ENCODE assay signal across 37 cellular contexts in genomic region chr18:6088432-6088831, GRCh38.
DNase-seq lines count a peak whose midpoint lies in the region; ATAC-seq and TF ChIP-seq lines count a peak whose summit lies in the region.
"Had no signal": no experiment of that assay in that cellular context is flagged by ENCODE, and none has a peak within 500 bp of the region (broad histone marks: within the 10 kb centered on the region; RNA-seq: fewer than 3 reads in every experiment).

No MANE protein-coding gene starts in this region.

- H3K9ac ChIP-seq in SK-N-SH = no peak overlapping the region
- H3K9ac ChIP-seq: neural progenitor cell had no signal

- ATAC-seq in SK-N-SH treated with all-trans-retinoic acid at 6 μM for 48 hours = no peak
- ATAC-seq in HG03469 (IDR thresholded peaks at IDR 0.05; ENCODE audit: unreplicated experiment) = peak; percentile 64
- ATAC-seq in GM19324 (IDR thresholded peaks at IDR 0.05; ENCODE audit: low FRiP score, unreplicated experiment) = no peak
- ATAC-seq in GM18498 (IDR thresholded peaks at IDR 0.05; ENCODE audit: unreplicated experiment) = no peak
- ATAC-seq: activated CD4-positive, CD25-positive, alpha-beta regulatory T cell treated with anti-CD3 and anti-CD28 coated beads, Interleukin-2, amount 50 U/mL, for 24 hours; body of pancreas; foreskin keratinocyte; heart right ventricle; K562; left ventricle myocardium superior had no signal

- CTCF ChIA-PET in SK-N-SH (lab: Yijun Ruan, JAX) = no interaction called here
- CTCF ChIA-PET in activated CD4-positive, alpha-beta memory T cell treated with anti-CD3 and anti-CD28 coated beads for 36 hours (lab: Charles Lee) = no interaction called here

- H3K27me3 ChIP-seq in SK-N-SH (ENCODE audit: insufficient read depth) = no peaks in the 10 kb centered on the region
- H3K27me3 ChIP-seq: adrenal gland, body of pancreas, foreskin keratinocyte, heart right ventricle, MG63, neural progenitor cell, suprapubic skin, upper lobe of left lung had no signal

- H3K4me2 ChIP-seq in SK-N-SH = peak overlapping the region; percentile 34; the same call in 1 of the 2 replicates
- H3K4me2 ChIP-seq: neural progenitor cell, smooth muscle cell had no signal

- 27% methylated on average over 2 of the region's 2 CpGs for WGBS in SK-N-SH (ENCODE audit: low lambda C conversion rate)

- no peak overlapping the region for H2AFZ ChIP-seq in SK-N-SH (ENCODE audit: low read depth)
- H2AFZ ChIP-seq: neural progenitor cell had no signal

- intact Hi-C loops in activated CD4-positive, alpha-beta memory T cell treated with anti-CD3 and anti-CD28 coated beads for 36 hours (cut with micrococcal nuclease) = no loop called here

- H3K79me2 ChIP-seq in SK-N-SH (ENCODE audit: insufficient read depth) = no peaks in the 10 kb centered on the region

- H3K9me3 ChIP-seq in SK-N-SH = no peaks in the 10 kb centered on the region
- H3K9me3 ChIP-seq: adrenal gland, body of pancreas, MG63, suprapubic skin, upper lobe of left lung had no signal

- TF ChIP-seq EP300 in SK-N-SH (IDR thresholded peaks at IDR 0.05; ENCODE audit: borderline replicate concordance in 1 of 2, low read depth in 1 of 2, low read length in 1 of 2) = no peak

- no peaks in the 10 kb centered on the region for H4K20me1 ChIP-seq in SK-N-SH (ENCODE audit: insufficient read depth)

- no peaks in the 10 kb centered on the region for H3F3A ChIP-seq in SK-N-SH (replicated peaks; ENCODE audit: insufficient read depth)

- H3K4me3 ChIP-seq in SK-N-SH (ENCODE audit: low read depth in 2 of 2, low read length in 1 of 2) (peak overlapping the region in 1 of 2 experiments; percentile 22; a peak in 2 of 4 replicates), WI38 (ENCODE audit: low read depth, low read length) (peak overlapping the region; percentile 26)
- H3K4me3 ChIP-seq: body of pancreas, heart right ventricle, K562, MG63, neural progenitor cell, smooth muscle cell, suprapubic skin, upper lobe of left lung had no signal

- H3K9me3 Mint-ChIP-seq in activated CD4-positive, alpha-beta memory T cell treated with anti-CD3 and anti-CD28 coated beads for 36 hours = no peaks in the 10 kb centered on the region
- H3K9me3 Mint-ChIP-seq: dendritic cell treated with granulocyte-macrophage colony-stimulating factor and Interleukin-4, amounts not matched to agents 40 ng/mL and 50 ng/mL, for 4 days; endodermal cell; H9; T-helper 1 cell treated with Interleukin-12 subunit alpha and Interleukin-12 subunit beta and Interleukin-4 antibody, amounts not matched to agents 30 μg/mL and 1 μg/mL, for 36 hours had no signal

- no peak overlapping the region for H3K4me3 Mint-ChIP-seq in activated CD4-positive, alpha-beta memory T cell treated with anti-CD3 and anti-CD28 coated beads for 36 hours
- H3K4me3 Mint-ChIP-seq: activated naive CD4-positive, alpha-beta T cell treated with anti-CD3 and anti-CD28 coated beads for 36 hours; B cell; CD8-positive, alpha-beta memory T cell; central memory CD8-positive, alpha-beta T cell; dendritic cell treated with granulocyte-macrophage colony-stimulating factor and Interleukin-4, amounts not matched to agents 40 ng/mL and 50 ng/mL, for 4 days; endodermal cell; H9; neural progenitor cell; T-helper 1 cell treated with Interleukin-12 subunit alpha and Interleukin-12 subunit beta and Interleukin-4 antibody, amounts not matched to agents 30 μg/mL and 1 μg/mL, for 36 hours had no signal

- no peaks in the 10 kb centered on the region for H3K36me3 Mint-ChIP-seq in activated CD4-positive, alpha-beta memory T cell treated with anti-CD3 and anti-CD28 coated beads for 36 hours
- H3K36me3 Mint-ChIP-seq: CD8-positive, alpha-beta memory T cell; neural progenitor cell had no signal

- no peak overlapping the region for H3K27ac ChIP-seq in SK-N-SH (ENCODE audit: low read depth in 2 of 2, low read length in 1 of 2)
- H3K27ac ChIP-seq: adrenal gland, body of pancreas, foreskin keratinocyte, heart right ventricle, neural progenitor cell, RWPE1, suprapubic skin, upper lobe of left lung had no signal

- TF ChIP-seq RAD21 in SK-N-SH (IDR thresholded peaks at IDR 0.05; ENCODE audit: low read length) = no peak

- no peaks in the 10 kb centered on the region for H3K36me3 ChIP-seq in SK-N-SH (replicated peaks in 1 of 2; ENCODE audit: control insufficient read depth in 1 of 2, insufficient read depth in 2 of 2, low read length in 1 of 2)
- H3K36me3 ChIP-seq: adrenal gland, MG63, neural progenitor cell, upper lobe of left lung had no signal

- no peaks in the 10 kb centered on the region for H3K4me1 ChIP-seq in SK-N-SH (ENCODE audit: control insufficient read depth in 1 of 2, insufficient read depth in 2 of 2, low read depth in 1 of 2, low read length in 1 of 2)
- H3K4me1 ChIP-seq: body of pancreas, foreskin keratinocyte, neural progenitor cell, upper lobe of left lung had no signal

- no peak for DNase-seq in SK-N-SH
- DNase-seq in activated CD4-positive, alpha-beta memory T cell treated with anti-CD3 and anti-CD28 coated beads for 36 hours = no peak
- no peak for DNase-seq in effector CD8-positive, alpha-beta T cell (lab: John Stamatoyannopoulos, UW)
- DNase-seq: 8988T; activated CD4-positive, alpha-beta T cell treated with anti-CD3 and anti-CD28 coated beads, Interleukin-2, amount 50 U/mL, for 4 hours; activated naive CD4-positive, alpha-beta T cell treated with anti-CD3 and anti-CD28 coated beads for 36 hours; adrenal gland; body of pancreas; CD8-positive, alpha-beta memory T cell; endodermal cell; foreskin keratinocyte; H9; heart right ventricle; kidney; left ventricle myocardium superior; MG63; NCI-H1105; NCI-H187; NCI-H446 treated with DMSO at 0.1 percent for 48 hours; right cardiac atrium; stimulated activated naive CD4-positive, alpha-beta T cell treated with Interleukin-2 at 50 U/mL for 16 hours; upper lobe of left lung had no signal

- POLR2A ChIA-PET in SK-N-SH (lab: Yijun Ruan, JAX) = no interaction called here
- POLR2A ChIA-PET in activated CD4-positive, alpha-beta memory T cell treated with anti-CD3 and anti-CD28 coated beads for 36 hours (lab: Charles Lee) = no interaction called here

- H3K27me3 Mint-ChIP-seq in activated CD4-positive, alpha-beta memory T cell treated with anti-CD3 and anti-CD28 coated beads for 36 hours = no peaks in the 10 kb centered on the region
- H3K27me3 Mint-ChIP-seq: B cell; CD8-positive, alpha-beta memory T cell; central memory CD8-positive, alpha-beta T cell; dendritic cell treated with granulocyte-macrophage colony-stimulating factor and Interleukin-4, amounts not matched to agents 40 ng/mL and 50 ng/mL, for 4 days had no signal

- no peaks in the 10 kb centered on the region for H3K4me1 Mint-ChIP-seq in activated CD4-positive, alpha-beta memory T cell treated with anti-CD3 and anti-CD28 coated beads for 36 hours (ENCODE audit: low read depth)
- H3K4me1 Mint-ChIP-seq: endodermal cell, neural progenitor cell had no signal

- no peaks in the 10 kb centered on the region for H3K9me2 ChIP-seq in SK-N-SH

- no peak overlapping the region for H3K27ac Mint-ChIP-seq in activated CD4-positive, alpha-beta memory T cell treated with anti-CD3 and anti-CD28 coated beads for 36 hours
- H3K27ac Mint-ChIP-seq: activated naive CD4-positive, alpha-beta T cell treated with anti-CD3 and anti-CD28 coated beads for 36 hours; B cell; dendritic cell treated with granulocyte-macrophage colony-stimulating factor and Interleukin-4, amounts not matched to agents 40 ng/mL and 50 ng/mL, for 4 days; endodermal cell; H9; neural progenitor cell; T-helper 1 cell treated with Interleukin-12 subunit alpha and Interleukin-12 subunit beta and Interleukin-4 antibody, amounts not matched to agents 30 μg/mL and 1 μg/mL, for 36 hours had no signal

- TF ChIP-seq CTCF in SK-N-SH (IDR thresholded peaks at IDR 0.05) (no peak), WI38 (IDR thresholded peaks at IDR 0.05; ENCODE audit: low read depth, low read length) (no peak)

TF ChIP-seq in SK-N-SH, 30 proteins besides CTCF, POLR2A, EP300 and RAD21 (continues in another document):
- TF ChIP-seq USF2 (IDR thresholded peaks at IDR 0.05; ENCODE audit: borderline replicate concordance, low read depth, low read length) (no peak), IRF3 (IDR thresholded peaks at IDR 0.05; ENCODE audit: low read depth, low read length) (no peak)

TF ChIP-seq in SK-N-SH treated with all-trans-retinoic acid at 6 μM for 48 hours, 23 proteins besides CTCF, POLR2A, EP300 and RAD21 (continues in another document):
- TF ChIP-seq ZNF565 (CRISPR knock-in tag; conservative IDR thresholded peaks at IDR 0.05; ENCODE audit: low read depth) = no peak
- TF ChIP-seq PPARA (CRISPR knock-in tag; IDR thresholded peaks at IDR 0.05; ENCODE audit: borderline replicate concordance) = no peak
- TF ChIP-seq RARB (CRISPR knock-in tag; IDR thresholded peaks at IDR 0.05) = no peak
- no peak for TF ChIP-seq PATZ1 (CRISPR knock-in tag; IDR thresholded peaks at IDR 0.05; ENCODE audit: borderline replicate concordance)
- TF ChIP-seq ZNF70 (CRISPR knock-in tag; IDR thresholded peaks at IDR 0.05) = no peak
